ENCODE assay signal across 9 cellular contexts in genomic region chr11:100863080-100863581, GRCh38.
A peak's percentile ranks its signal among the peaks of the same experiment; 100 is the strongest.
DNase-seq lines count a peak whose midpoint lies in the region; ATAC-seq and TF ChIP-seq lines count a peak whose summit lies in the region.
"Had no signal": no experiment of that assay in that cellular context is flagged by ENCODE, and none has a peak within 500 bp of the region (broad histone marks: within the 10 kb centered on the region; RNA-seq: fewer than 3 reads in every experiment).

No MANE protein-coding gene starts in this region.

- no peaks in the 10 kb centered on the region for H3K9me3 ChIP-seq in adrenal gland (replicated peaks in 1 of 3)
- H3K9me3 ChIP-seq: tibial artery had no signal

- TF ChIP-seq CTCF in C4-2B (conservative IDR thresholded peaks at IDR 0.05) (no peak), adrenal gland (IDR thresholded peaks at IDR 0.05) (no peak)

- ATAC-seq in GM19328 (IDR thresholded peaks at IDR 0.05; ENCODE audit: unreplicated experiment) (peak; percentile 54), HG03354 (IDR thresholded peaks at IDR 0.05; ENCODE audit: poor library complexity, severe bottlenecking, unreplicated experiment) (peak; percentile 83)

- H3K27ac ChIP-seq in C4-2B (peak overlapping the region; percentile 29; the same call in 1 of the 2 replicates), adrenal gland (peak overlapping the region in 1 of 5 donors; percentile 8)
- H3K27ac ChIP-seq: tibial artery had no signal

- TF ChIP-seq POLR2A in adrenal gland (IDR thresholded peaks at IDR 0.05): no peak

- intact Hi-C loops in adrenal gland (cut with DNase I): no loop called here

- 52 to 73% (median 63%) methylated on average over 2 of the region's 2 CpGs for WGBS in adrenal gland, 4 donors

- no peaks in the 10 kb centered on the region for H3K36me3 ChIP-seq in adrenal gland (replicated peaks in 1 of 2)
- H3K36me3 ChIP-seq: tibial artery had no signal

- H3K27me3 ChIP-seq in adrenal gland: no peaks in the 10 kb centered on the region
- H3K27me3 ChIP-seq: tibial artery had no signal

- no peaks in the 10 kb centered on the region for H3K4me1 ChIP-seq in adrenal gland (replicated peaks in 1 of 2)

- H3K4me3 ChIP-seq in adrenal gland: no peak overlapping the region
- H3K4me3 ChIP-seq: tibial artery had no signal

- DNase-seq in adrenal gland (peak in 4 of 7 donors; percentile 9 to 24 (median 17)), mucosa of gallbladder (ENCODE audit: low spot score) (peak; percentile 16), NCI-H2227 treated with DMSO at 0.1 percent for 48 hours (lab: John Stamatoyannopoulos, UW) (no peak)
- DNase-seq in stimulated activated CD4-positive, alpha-beta T cell treated with anti-CD3 and anti-CD28 coated beads, Interleukin-12 subunit alpha, Interleukin-12 subunit beta, amount 100 ng/mL, for 4 hours: no peak
- no peak for DNase-seq in activated CD8-positive, alpha-beta memory T cell treated with anti-CD3 and anti-CD28 coated beads for 24 hours

Comparison
In these comparisons a context has a peak if more than half of its experiments do, and no peak if none do; other contexts are left out.
1. DNase-seq: peak in adrenal gland (4 of 7) and mucosa of gallbladder (single experiment); none in stimulated activated CD4-positive, alpha-beta T cell treated with anti-CD3 and anti-CD28 coated beads, Interleukin-12 subunit alpha, Interleukin-12 subunit beta, amount 100 ng/mL, for 4 hours (single experiment), NCI-H2227 treated with DMSO at 0.1 percent for 48 hours (single experiment) and activated CD8-positive, alpha-beta memory T cell treated with anti-CD3 and anti-CD28 coated beads for 24 hours (single experiment).